ENCODE assay signal across 10 cellular contexts in genomic region chr11:83583953-83584352, GRCh38.
DNase-seq lines count a peak whose midpoint lies in the region; ATAC-seq, FAIRE-seq and TF ChIP-seq lines count a peak whose summit lies in the region.
"Had no signal": no experiment of that assay in that cellular context is flagged by ENCODE, and none has a peak within 500 bp of the region (broad histone marks: within the 10 kb centered on the region; RNA-seq: fewer than 3 reads in every experiment).

No MANE protein-coding gene starts in this region.

- H3K79me2 ChIP-seq in HepG2 (ENCODE audit: insufficient read depth, low read length) = no peaks in the 10 kb centered on the region

- H3K4me3 Mint-ChIP-seq in WTC11 = no peak overlapping the region

- peak; percentile 92 for ATAC-seq in GM19438 (IDR thresholded peaks at IDR 0.05; ENCODE audit: low read depth, unreplicated experiment)
- ATAC-seq in HG03103 (IDR thresholded peaks at IDR 0.05; ENCODE audit: low read depth, unreplicated experiment) = peak; percentile 98
- ATAC-seq in esophagus mucosa = peak; percentile 86
- ATAC-seq in WTC11 = no peak
- no peak for ATAC-seq in HepG2

- H3K4me2 ChIP-seq in HepG2 (ENCODE audit: low read depth, low read length) = no peak overlapping the region

- 0% methylated on average over 3 of the region's 3 CpGs for WGBS in HepG2 (ENCODE audit: low lambda C conversion rate)

- H3K27me3 ChIP-seq in left ventricle myocardium inferior (ENCODE audit: low read depth) = no peaks in the 10 kb centered on the region
- H3K27me3 ChIP-seq in HepG2 (ENCODE audit: control insufficient read depth in 1 of 2, insufficient read depth in 2 of 2, low read length in 2 of 2) = no peaks in the 10 kb centered on the region; a peak in 1 of 5 replicates

- CTCF ChIA-PET in WTC11 (lab: Charles Lee) (no interaction called here), HepG2 (lab: Yijun Ruan, JAX; ENCODE audit: low intra/inter-chr PET ratio, low total read pairs) (no interaction called here)

- no TSS peak for BruUV-seq in HepG2 (replicated peaks; lab: Mats Ljungman, UMichigan)

- H2AFZ ChIP-seq in HepG2 (ENCODE audit: low read length) = no peak overlapping the region

- no peak overlapping the region for H3K4me3 ChIP-seq in left ventricle myocardium inferior
- H3K4me3 ChIP-seq in HepG2 (replicated peaks in 1 of 3; ENCODE audit: insufficient read depth in 1 of 3, low read depth in 2 of 3, low read length in 3 of 3) = no peak overlapping the region

- H3K4me1 ChIP-seq in left ventricle myocardium inferior (no peaks in the 10 kb centered on the region), HepG2 (ENCODE audit: insufficient read depth, low read length) (no peaks in the 10 kb centered on the region)

- FAIRE-seq in HepG2 (lab: Jason Lieb, UNC) = no peak
- FAIRE-seq: islet of Langerhans had no signal

- H3K27ac Mint-ChIP-seq in WTC11 = no peak overlapping the region

- TF ChIP-seq CTCF in left ventricle myocardium inferior (IDR thresholded peaks at IDR 0.05; ENCODE audit: borderline replicate concordance) = no peak
- no peak for TF ChIP-seq CTCF in WTC11 (IDR thresholded peaks at IDR 0.05)
- no peak for TF ChIP-seq CTCF in HepG2 (CRISPR knock-in tag; IDR thresholded peaks at IDR 0.05)

- TF ChIP-seq EP300 in HepG2 (IDR thresholded peaks at IDR 0.05; ENCODE audit: low read depth in 2 of 2, low read length in 2 of 2) (no peak), HepG2 (CRISPR knock-in tag; IDR thresholded peaks at IDR 0.05; ENCODE audit: borderline replicate concordance) (no peak)

- H3K9ac ChIP-seq in HepG2 (ENCODE audit: insufficient read depth, low read depth, low read length) = no peak overlapping the region

- no peaks in the 10 kb centered on the region for H3K36me3 Mint-ChIP-seq in WTC11

- TF ChIP-seq RAD21 in HepG2 (CRISPR knock-in tag; IDR thresholded peaks at IDR 0.05) = no peak

- POLR2A ChIA-PET in WTC11 (lab: Charles Lee) = no interaction called here
- POLR2A ChIA-PET in HepG2 (lab: Yijun Ruan, JAX) = no interaction called here

- no peaks in the 10 kb centered on the region; the same call in 1 of the 2 replicates for H3K27me3 Mint-ChIP-seq in WTC11 (ENCODE audit: low read depth)

- DNase-seq in DMS53 treated with DMSO at 0.1 percent for 48 hours (lab: John Stamatoyannopoulos, UW; ENCODE audit: unreplicated experiment) = peak; percentile 24
- DNase-seq in activated naive CD4-positive, alpha-beta T cell treated with anti-CD3 and anti-CD28 coated beads, Interleukin-2, amount 50 U/mL, for 16 hours = no peak
- DNase-seq in left ventricle myocardium inferior = no peak
- DNase-seq in WTC11 (ENCODE audit: low spot score) = no peak
- DNase-seq in HepG2 (ENCODE audit: low spot score) = no peak
- DNase-seq: activated gamma-delta T cell had no signal

- intact Hi-C loops in left ventricle myocardium inferior (cut with micrococcal nuclease) (no loop called here), HepG2 (cut with micrococcal nuclease; ENCODE audit: unreplicated experiment) (no loop called here)

- no peaks in the 10 kb centered on the region for H4K20me1 ChIP-seq in HepG2 (ENCODE audit: insufficient read depth, low read length)

- H3K36me3 ChIP-seq in left ventricle myocardium inferior (no peaks in the 10 kb centered on the region), HepG2 (replicated peaks in 1 of 2; ENCODE audit: control insufficient read depth in 1 of 2, insufficient read depth in 2 of 2, low read length in 2 of 2) (no peaks in the 10 kb centered on the region)

- H3K9me3 ChIP-seq in left ventricle myocardium inferior (replicated peaks) (no peaks in the 10 kb centered on the region), HepG2 (ENCODE audit: low read length) (no peaks in the 10 kb centered on the region)

- peaks cover 22% of the 10 kb centered on the region for H3K4me1 Mint-ChIP-seq in WTC11

- no peaks in the 10 kb centered on the region for H3K9me3 Mint-ChIP-seq in WTC11

- no peak for TF ChIP-seq POLR2A in HepG2 (IDR thresholded peaks at IDR 0.05; ENCODE audit: insufficient read depth in 1 of 2, low read depth in 2 of 2, low read length in 2 of 2)

- no peak overlapping the region for H3K27ac ChIP-seq in left ventricle myocardium inferior (replicated peaks)
- no peak overlapping the region for H3K27ac ChIP-seq in HepG2 (ENCODE audit: extremely low read length, insufficient read depth, low read length)

- in situ Hi-C loops in HepG2 (cut with HindIII; ENCODE audit: extremely low pct_ligation_motif_present, low pct_unique_long_range_greater_than_20kb) = no loop called here

TF ChIP-seq in WTC11, 78 proteins besides CTCF, POLR2A, EP300 and RAD21:
- TF ChIP-seq ZNF317 (CRISPR knock-in tag; IDR thresholded peaks at IDR 0.05; ENCODE audit: borderline replicate concordance, low read depth) (no peak), KAT7 (CRISPR knock-in tag; IDR thresholded peaks at IDR 0.05; ENCODE audit: borderline replicate concordance) (no peak), GABPB1 (CRISPR knock-in tag; IDR thresholded peaks at IDR 0.05) (no peak), PRDM15 (CRISPR knock-in tag; IDR thresholded peaks at IDR 0.05) (no peak)

TF ChIP-seq in HepG2, 621 proteins besides CTCF, POLR2A, EP300 and RAD21:
- no peak for TF ChIP-seq PCBP2 (optimal IDR thresholded peaks at IDR 0.05; ENCODE audit: low read depth, low read length, poor library complexity, severe bottlenecking)
- no peak for TF ChIP-seq HDAC2 (CRISPR knock-in tag; IDR thresholded peaks at IDR 0.05)
- no peak for TF ChIP-seq ZNF674 (CRISPR knock-in tag; IDR thresholded peaks at IDR 0.05; ENCODE audit: low read depth)
- TF ChIP-seq SALL2 (CRISPR knock-in tag; IDR thresholded peaks at IDR 0.05) = no peak
- no peak for TF ChIP-seq MAX (IDR thresholded peaks at IDR 0.05)
- TF ChIP-seq ZBED4 (CRISPR knock-in tag; IDR thresholded peaks at IDR 0.05; ENCODE audit: borderline replicate concordance) = no peak
- no peak for TF ChIP-seq KDM5B (CRISPR knock-in tag; IDR thresholded peaks at IDR 0.05; ENCODE audit: borderline replicate concordance)

Comparison
In these comparisons a context has a peak if more than half of its experiments do, and no peak if none do; other contexts are left out.
1. ATAC-seq: peak in GM19438 (single experiment), HG03103 (single experiment) and esophagus mucosa (single experiment); none in WTC11 (single experiment) and HepG2 (single experiment).